8 cellular contexts compared by ENCODE assay signal in the genomic region with DNA sequence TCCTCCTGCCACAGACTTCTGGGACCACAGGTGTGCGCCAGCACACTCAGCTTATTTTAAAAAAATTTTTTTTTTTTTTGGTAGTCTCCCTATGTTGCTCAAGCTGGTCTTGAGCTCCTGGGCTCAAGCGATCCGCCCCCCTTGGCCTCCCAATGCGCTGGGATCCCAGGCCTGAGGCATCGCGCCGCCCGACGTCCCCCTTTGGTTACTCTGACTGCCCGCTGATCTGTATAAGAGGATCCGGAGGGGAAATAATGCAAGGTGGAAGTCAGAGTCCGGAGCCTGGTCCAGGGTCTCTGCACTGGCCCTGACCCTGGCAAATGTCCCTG. TPM values are rescaled to one million over a fixed set of nuclear protein-coding genes. Genes with fewer than 3 reads are reported as not detected.
DNase-seq lines count a peak whose midpoint lies in the region; ATAC-seq and TF ChIP-seq lines count a peak whose summit lies in the region.

No MANE protein-coding gene starts in this region.

- H3K36me3 Mint-ChIP-seq in T-cell: peaks cover 20% of the 10 kb centered on the region

- H3K27me3 ChIP-seq in HAP-1 (ENCODE audit: low read depth): no peaks in the 10 kb centered on the region
- no peaks in the 10 kb centered on the region for H3K27me3 ChIP-seq in heart right ventricle
- H3K27me3 ChIP-seq in spleen (replicated peaks in 1 of 7): no peaks in the 10 kb centered on the region

- POLR2A ChIA-PET in T-cell (lab: Charles Lee): interaction anchor here in 1 of 2 donors (0.7 kb wide), 1 partner anchor 766 kb away, joined by 8 read pairs; no protein-coding TSS in a partner anchor

- H3K27ac ChIP-seq in heart right ventricle: peak overlapping the region; percentile 65 to 96 (median 94)
- H3K27ac ChIP-seq in spleen: peak overlapping the region; percentile 79 to 96 (median 92)

- CTCF ChIA-PET in T-cell (lab: Charles Lee): interaction anchor here in 1 of 2 donors (0.6 to 1.4 kb wide), 2 partner anchors 111 to 150 kb away, joined by 3 to 4 read pairs; partner anchors contain the start of genes ZNF304 and ZNF548

- TF ChIP-seq CTCF in heart right ventricle (IDR thresholded peaks at IDR 0.05) (no peak), spleen (IDR thresholded peaks at IDR 0.05 in 8 of 11, conservative IDR thresholded peaks at IDR 0.05 in 3 of 11) (no peak)

- no peaks in the 10 kb centered on the region for H3K9me3 ChIP-seq in HAP-1
- no peaks in the 10 kb centered on the region for H3K9me3 ChIP-seq in heart right ventricle
- H3K9me3 ChIP-seq in spleen: no peaks in the 10 kb centered on the region

- H3K4me3 ChIP-seq in HAP-1: peak overlapping the region; percentile 93
- H3K4me3 ChIP-seq in heart right ventricle: peak overlapping the region; percentile 75 to 94 (median 88)
- peak overlapping the region; percentile 82 to 97 (median 90) for H3K4me3 ChIP-seq in spleen

- ATAC-seq in T-cell (replicated peaks in 1 of 4): peak in 2 of 4 experiments; percentile 4 to 7
- ATAC-seq in heart right ventricle: peak in 4 of 8 donors; percentile 17 to 49 (median 28)
- no peak for ATAC-seq in GM21515 (IDR thresholded peaks at IDR 0.05; ENCODE audit: unreplicated experiment)

- H3K36me3 ChIP-seq in HAP-1 (replicated peaks): peaks cover 5% of the 10 kb centered on the region
- H3K36me3 ChIP-seq in heart right ventricle: peaks cover 0 to 30% (median 8%) of the 10 kb centered on the region in 9 donors
- peaks cover 0 to 18% (median 13%) of the 10 kb centered on the region in 6 donors for H3K36me3 ChIP-seq in spleen

- H3K4me1 ChIP-seq in HAP-1 (0 out of 2 replicates have a peak, but pooled peaks cover 3% of the 10 kb centered on the region), heart right ventricle (peaks cover 7 to 34% (median 22%) of the 10 kb centered on the region in 9 donors), spleen (peaks cover 11 to 38% (median 25%) of the 10 kb centered on the region in 6 donors)

- H3K4me1 Mint-ChIP-seq in T-cell: peaks cover 33 to 41% (median 38%) of the 10 kb centered on the region in 3 donors

- H3K9me3 Mint-ChIP-seq in T-cell: peaks cover 0 to 3% (median 2%) of the 10 kb centered on the region in 3 donors

- peak overlapping the region; percentile 95 for H3K27ac Mint-ChIP-seq in T-cell

- DNase-seq in HAP-1 (ENCODE audit: low spot score in 2 of 2) (no peak), T-cell (no peak), heart right ventricle (no peak), spleen (no peak), cerebellar nuclear complex (lab: John Stamatoyannopoulos, UW) (no peak), activated gamma-delta T cell treated with Interleukin-2 at 50 U/mL for 16 hours (no peak)
- DNase-seq in stimulated activated naive CD4-positive, alpha-beta T cell treated with Interleukin-2 at 50 U/mL for 16 hours (lab: John Stamatoyannopoulos, UW): no peak

- 14 to 22% methylated on average over 12 of the region's 12 CpGs for WGBS in heart right ventricle, 2 donors
- WGBS in spleen, 5 donors: 17 to 28% (median 25%) methylated on average over 12 of the region's 12 CpGs

- TF ChIP-seq POLR2A in spleen (IDR thresholded peaks at IDR 0.05): no peak

- intact Hi-C loops in heart right ventricle (cut with DNase I) (loop anchor here in 8 of 10 donors (1.0 to 5.0 kb wide), 8 partner anchors 39 to 112 kb away; partner anchors contain the start of genes ZNF460 (in 5 of the 8), ZNF304 (in 2 of the 8) and ZNF264 (in 1 of the 8)), spleen (cut with DNase I; ENCODE audit: low total_unique reads) (no loop called here)

- peak overlapping the region; percentile 93 to 96 (median 93) for H3K4me3 Mint-ChIP-seq in T-cell

- H3K27me3 Mint-ChIP-seq in T-cell: no peaks in the 10 kb centered on the region

- in situ Hi-C loops in HAP-1 (cut with MboI; ENCODE audit: low sequenced_read_pairs): no loop called here

RNA-seq across cellular contexts. Expression of gene ZNF805, which starts 0.5 kb away (rescaled TPM):
- total RNA-seq in T-cell (10 to 100 TPM; 18.6 to 30.6 (median 19.3) TPM), heart right ventricle (10 to 100 TPM in 8 of 10 donors, 1 to 10 TPM in 2; 9.4 to 14.7 (median 11.5) TPM), spleen (10 to 100 TPM; 16.7 to 27.7 (median 18.1) TPM)
- polyA plus RNA-seq in heart right ventricle (under 1 TPM; 0.77 to 0.88 TPM), spleen (1 to 10 TPM in 1 of 3 donors, under 1 TPM in 2; 0.22 to 1.1 (median 0.88) TPM)

RNA-seq across cellular contexts. Expression of gene AURKC, which starts 9.1 kb away (rescaled TPM):
- total RNA-seq in T-cell: 1 to 10 TPM in 3 of 5 donors, under 1 TPM in 2; 0.39 to 1.2 (median 1.1) TPM
- 1 to 10 TPM in 8 of 10 donors, under 1 TPM in 2; 0.90 to 6.7 (median 1.7) TPM for total RNA-seq in heart right ventricle
- polyA plus RNA-seq in heart right ventricle: 1 to 10 TPM in 1 of 2 donors, under 1 TPM in 1; 0.58 to 2.3 TPM
- 1 to 10 TPM; 3.1 to 8.3 (median 4.8) TPM for total RNA-seq in spleen
- polyA plus RNA-seq in spleen: 1 to 10 TPM; 4.1 to 5.5 (median 4.4) TPM

RNA-seq across cellular contexts. Expression of gene ZNF460, which starts 40.3 kb away (rescaled TPM):
- 10 to 100 TPM; 65.2 to 77.3 (median 66.0) TPM for total RNA-seq in T-cell
- total RNA-seq in heart right ventricle: 10 to 100 TPM; 22.9 to 50.3 (median 41.1) TPM
- 1 to 10 TPM in 1 of 2 donors, under 1 TPM in 1; 0.42 to 4.7 TPM for polyA plus RNA-seq in heart right ventricle
- total RNA-seq in spleen: 10 to 100 TPM; 60.8 to 84.7 (median 68.1) TPM
- 1 to 10 TPM in 1 of 3 donors, under 1 TPM in 2; 0.24 to 2.1 (median 0.33) TPM for polyA plus RNA-seq in spleen

RNA-seq across cellular contexts. Expression of gene ZNF264, which starts 48.6 kb away (rescaled TPM):
- total RNA-seq in T-cell (10 to 100 TPM; 39.2 to 72.9 (median 70.2) TPM), heart right ventricle (10 to 100 TPM; 16.5 to 23.8 (median 20.7) TPM), spleen (10 to 100 TPM; 52.0 to 68.9 (median 58.9) TPM)
- polyA plus RNA-seq in heart right ventricle (1 to 10 TPM; 2.2 to 3.4 TPM), spleen (1 to 10 TPM; 3.8 to 6.8 (median 6.4) TPM)
